ENCODE assay signal across 17 cellular contexts in the genomic region with DNA sequence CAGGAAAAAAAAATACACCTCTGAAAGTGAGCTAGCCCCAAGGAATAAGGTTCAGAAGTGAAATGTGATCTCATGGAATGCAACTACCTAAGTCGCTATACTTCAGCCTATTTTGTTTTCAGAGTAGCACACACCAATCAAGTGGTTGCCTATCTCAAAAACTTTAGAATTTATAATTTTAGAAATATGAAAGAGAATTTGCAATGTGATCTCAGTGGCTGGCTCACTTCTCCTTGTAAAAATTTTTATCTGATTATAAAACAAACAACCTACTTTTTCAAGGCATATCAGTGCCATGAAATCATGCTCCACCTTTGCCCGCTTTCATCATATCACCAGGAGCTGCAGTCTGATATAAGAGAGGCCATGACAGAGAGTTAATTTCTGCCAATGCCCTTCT. TPM values are rescaled to one million over a fixed set of nuclear protein-coding genes. Genes with fewer than 3 reads are reported as not detected.
"Had no signal": no experiment of that assay in that cellular context is flagged by ENCODE, and none has a peak within 500 bp of the region (broad histone marks: within the 10 kb centered on the region; RNA-seq: fewer than 3 reads in every experiment).

No MANE protein-coding gene starts in this region.

- H3K9me3 ChIP-seq: ascending aorta, gastroesophageal sphincter, heart right ventricle, left ventricle myocardium inferior, right atrium auricular region, transverse colon had no signal

- H3K36me3 ChIP-seq: ascending aorta, gastroesophageal sphincter, heart right ventricle, left ventricle myocardium inferior, right atrium auricular region, transverse colon had no signal

- ATAC-seq: activated CD4-positive, CD25-positive, alpha-beta regulatory T cell treated with anti-CD3 and anti-CD28 coated beads, Interleukin-2, amount 50 U/mL, for 24 hours; activated naive CD8-positive, alpha-beta T cell treated with anti-CD3 and anti-CD28 coated beads, Interleukin-2, amount 50 U/mL, for 24 hours; activated T-helper 17 cell treated with anti-CD3 and anti-CD28 coated beads, Interleukin-2, amount 50 U/mL, for 72 hours; gastroesophageal sphincter; heart right ventricle had no signal

- H3K4me1 ChIP-seq: ascending aorta, left ventricle myocardium inferior, right atrium auricular region, transverse colon had no signal

- H3K27ac ChIP-seq: ascending aorta, gastroesophageal sphincter, heart right ventricle, left ventricle myocardium inferior, right atrium auricular region, skin epidermis, transverse colon had no signal

- H3K4me3 ChIP-seq: ascending aorta, gastroesophageal sphincter, heart right ventricle, left ventricle myocardium inferior, right atrium auricular region, skin epidermis, transverse colon had no signal

- DNase-seq: activated CD4-positive, alpha-beta T cell treated with anti-CD3 and anti-CD28 coated beads, Interleukin-2, amount 50 U/mL, for 1 hour; activated naive CD4-positive, alpha-beta T cell treated with anti-CD3 and anti-CD28 coated beads for 36 hours; activated naive CD8-positive, alpha-beta T cell treated with anti-CD3 and anti-CD28 coated beads, Interleukin-2, amount 50 U/mL, for 24 hours; activated T-cell treated with anti-CD3 and anti-CD28 coated beads for 4 hours; heart right ventricle; left ventricle myocardium inferior; mesenchymal stem cell; nephron progenitor cell; stimulated activated CD4-positive, alpha-beta T cell treated with anti-CD3 and anti-CD28 coated beads, Interleukin-4, amount 100 ng/mL, for 24 hours; stimulated activated naive CD4-positive, alpha-beta T cell; transverse colon had no signal

- H3K27me3 ChIP-seq: ascending aorta, right atrium auricular region had no signal

RNA-seq across cellular contexts. Expression of gene CLDN11, which starts 47.3 kb away (rescaled TPM):
- total RNA-seq: activated naive CD4-positive, alpha-beta T cell treated with anti-CD3 and anti-CD28 coated beads for 36 hours; activated T-helper 17 cell treated with anti-CD3 and anti-CD28 coated beads, Interleukin-2, amount 50 U/mL, for 72 hours had no signal
